In the genomic region with DNA sequence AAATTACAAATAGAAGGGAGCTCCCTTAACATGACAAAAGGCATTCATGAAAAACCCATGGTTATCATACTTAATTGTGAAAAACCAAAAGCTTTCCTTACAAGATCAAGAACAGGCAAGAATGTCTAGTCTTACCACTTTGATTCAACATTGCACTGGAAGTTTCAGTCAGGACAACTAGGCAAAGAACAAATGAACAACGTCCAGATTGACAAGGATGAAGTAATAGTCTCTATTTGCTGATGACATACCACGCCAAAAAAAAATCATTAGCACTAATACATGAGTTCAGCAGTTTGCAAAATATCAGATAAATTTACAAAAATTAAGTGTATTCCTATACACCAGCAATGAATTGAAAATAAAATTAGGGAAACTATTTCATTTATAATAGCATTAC, we compare ENCODE assay signal across 7 cellular contexts.
"Had no signal": no experiment of that assay in that cellular context is flagged by ENCODE, and none has a peak within 500 bp of the region (broad histone marks: within the 10 kb centered on the region; RNA-seq: fewer than 3 reads in every experiment).

No MANE protein-coding gene starts in this region.

- H3K4me3 ChIP-seq: GM12878 had no signal

- DNase-seq: GF-D8 had no signal

- FAIRE-seq: G401.6, GM12878, GM12891, GM12892, GM18507, GM19239 had no signal

- ATAC-seq: GM12878 had no signal
